Comparison of ENCODE assay signal across 12 cellular contexts in genomic region chr4:20305976-20306375, GRCh38. TPM values are rescaled to one million over a fixed set of nuclear protein-coding genes. Genes with fewer than 3 reads are reported as not detected.
DNase-seq lines count a peak whose midpoint lies in the region; ATAC-seq lines count a peak whose summit lies in the region.
"Had no signal": no experiment of that assay in that cellular context is flagged by ENCODE, and none has a peak within 500 bp of the region (broad histone marks: within the 10 kb centered on the region; RNA-seq: fewer than 3 reads in every experiment).

No MANE protein-coding gene starts in this region.

- DNase-seq in Caki2 (ENCODE audit: low read depth) (peak; percentile 25), NCI-H1092 treated with DMSO at 0.1 percent for 48 hours (lab: John Stamatoyannopoulos, UW) (peak; percentile 17), amniotic stem cell (lab: John Stamatoyannopoulos, UW) (peak; percentile 16), kidney tubule cell (ENCODE audit: low spot score) (peak; percentile 40)
- no peak for DNase-seq in effector CD4-positive, alpha-beta T cell
- DNase-seq: activated naive CD4-positive, alpha-beta T cell treated with anti-CD3 and anti-CD28 coated beads, Interleukin-2, amount 50 U/mL, for 16 hours; gastrocnemius medialis; natural killer cell; transverse colon had no signal

- ATAC-seq in HG02571 (IDR thresholded peaks at IDR 0.05; ENCODE audit: unreplicated experiment) (no peak), HG03565 (IDR thresholded peaks at IDR 0.05; ENCODE audit: unreplicated experiment) (no peak), GM18868 (IDR thresholded peaks at IDR 0.05; ENCODE audit: unreplicated experiment) (no peak)
- ATAC-seq: gastrocnemius medialis, natural killer cell had no signal

- in situ Hi-C loops in Caki2 (cut with HindIII; ENCODE audit: low pct_unique_long_range_greater_than_20kb, low sequenced_read_pairs), result no loop called here

RNA-seq across cellular contexts. Expression of gene SLIT2, which starts 54.3 kb away (rescaled TPM):
- total RNA-seq in Caki2 (2014; rRNA removed; shearing (Covaris generic); ENCODE audit: low replicate concordance), result 0.07 and 0.78 TPM in 2 replicates
- total RNA-seq: natural killer cell had no signal
